12 cellular contexts compared by ENCODE assay signal in genomic region chr7:155258233-155258575, GRCh38. TPM values are rescaled to one million over a fixed set of nuclear protein-coding genes. Genes with fewer than 3 reads are reported as not detected.
DNase-seq lines count a peak whose midpoint lies in the region; ATAC-seq, FAIRE-seq and TF ChIP-seq lines count a peak whose summit lies in the region.
"Had no signal": no experiment of that assay in that cellular context is flagged by ENCODE, and none has a peak within 500 bp of the region (broad histone marks: within the 10 kb centered on the region; RNA-seq: fewer than 3 reads in every experiment).

No MANE protein-coding gene starts in this region.

- no peaks in the 10 kb centered on the region for H3K27me3 ChIP-seq in mammary epithelial cell (ENCODE audit: insufficient read depth, low read length)
- H3K27me3 ChIP-seq: neutrophil had no signal

- H3K9me3 ChIP-seq in mammary epithelial cell (replicated peaks; ENCODE audit: insufficient read depth, low read length), result no peaks in the 10 kb centered on the region
- H3K9me3 ChIP-seq in kidney (ENCODE audit: control insufficient read depth in 1 of 2, low read length in 2 of 2), result no peaks in the 10 kb centered on the region
- H3K9me3 ChIP-seq: neutrophil had no signal

- intact Hi-C loops in mammary epithelial cell (cut with micrococcal nuclease), result loop anchor here (2.0 kb wide), 2 partner anchors 39 to 87 kb away; partner anchors contain the start of gene INSIG1
- intact Hi-C loops in kidney (cut with DNase I), result no loop called here

- DNase-seq in DMS 273 (lab: John Stamatoyannopoulos, UW; ENCODE audit: unreplicated experiment), result peak; percentile 44
- no peak for DNase-seq in DMS 273 treated with DMSO at 0.1 percent for 48 hours (lab: John Stamatoyannopoulos, UW)
- DNase-seq in mammary epithelial cell, result peak; percentile 89
- DNase-seq in kidney, result no peak
- no peak for DNase-seq in pons (ENCODE audit: low spot score)
- DNase-seq: activated CD8-positive, alpha-beta T cell treated with anti-CD3 and anti-CD28 coated beads, Interleukin-2, amount 10 ng/mL, durations not matched to agents 7 days and 5 days; NK-92 treated with Interleukin-12 subunit alpha and Interleukin-12 subunit beta, amount 100 ng/mL, for 24 hours had no signal

- H3K4me2 ChIP-seq in mammary epithelial cell (ENCODE audit: insufficient read depth, low read depth, low read length), result peak overlapping the region; percentile 70

- dilution Hi-C loops in mammary epithelial cell (cut with HindIII; ENCODE audit: low sequenced_read_pairs), result no loop called here

- H3K36me3 ChIP-seq in mammary epithelial cell (ENCODE audit: insufficient read depth, low read length) (no peaks in the 10 kb centered on the region), kidney (ENCODE audit: control insufficient read depth in 1 of 2, insufficient read depth in 2 of 2, low read length in 2 of 2) (no peaks in the 10 kb centered on the region), urinary bladder (ENCODE audit: insufficient read depth) (no peaks in the 10 kb centered on the region)
- H3K36me3 ChIP-seq: neutrophil had no signal

- CTCF ChIA-PET in mammary epithelial cell (lab: Charles Lee; ENCODE audit: low non-redundant PET), result interaction anchor here (0.6 kb wide), 1 partner anchor 49 kb away, joined by 3 read pairs; no protein-coding TSS in a partner anchor

- ATAC-seq in GM18861 (IDR thresholded peaks at IDR 0.05; ENCODE audit: unreplicated experiment), result no peak
- ATAC-seq in HG03196 (IDR thresholded peaks at IDR 0.05; ENCODE audit: unreplicated experiment), result no peak
- ATAC-seq: activated CD8-positive, alpha-beta T cell treated with anti-CD3 and anti-CD28 coated beads, Interleukin-2, amount 10 ng/mL, durations not matched to agents 7 days and 5 days had no signal

- H3K79me2 ChIP-seq in mammary epithelial cell (ENCODE audit: insufficient read depth, low read length), result no peaks in the 10 kb centered on the region

- no peaks in the 10 kb centered on the region for H4K20me1 ChIP-seq in mammary epithelial cell (ENCODE audit: insufficient read depth, low read length)

- H3K27ac ChIP-seq in mammary epithelial cell (ENCODE audit: insufficient read depth, low read depth, low read length), result peak overlapping the region; percentile 43
- peak overlapping the region; percentile 63 to 77 for H3K27ac ChIP-seq in kidney (ENCODE audit: low read depth in 2 of 2, low read length in 2 of 2)
- H3K27ac ChIP-seq in urinary bladder (ENCODE audit: low read depth), result peak overlapping the region; percentile 74
- H3K27ac ChIP-seq: 22Rv1, neutrophil had no signal

- TF ChIP-seq CTCF in mammary epithelial cell (conservative IDR thresholded peaks at IDR 0.05 in 1 of 2, IDR thresholded peaks at IDR 0.05 in 1 of 2; ENCODE audit: extremely low read depth in 1 of 2, insufficient read depth in 1 of 2, low read depth in 1 of 2, low read length in 2 of 2) (no peak), kidney (IDR thresholded peaks at IDR 0.05; ENCODE audit: borderline replicate concordance, extremely low read depth, insufficient read depth) (no peak)

- H3K4me1 ChIP-seq in mammary epithelial cell (ENCODE audit: insufficient read depth, low read length), result peaks cover 19% of the 10 kb centered on the region
- H3K4me1 ChIP-seq in kidney (ENCODE audit: control insufficient read depth in 1 of 2, insufficient read depth in 1 of 2, low read depth in 1 of 2, low read length in 2 of 2), result peaks cover 5 to 8% of the 10 kb centered on the region in 2 donors
- no peaks in the 10 kb centered on the region for H3K4me1 ChIP-seq in urinary bladder (ENCODE audit: insufficient read depth)

- H3K9ac ChIP-seq in mammary epithelial cell (ENCODE audit: insufficient read depth, low read length) (no peak overlapping the region), kidney (ENCODE audit: low read length in 2 of 2) (peak overlapping the region in 1 of 2 donors; percentile 4)

- peak overlapping the region; percentile 64 for H2AFZ ChIP-seq in mammary epithelial cell (ENCODE audit: low read depth, low read length)

- no peak for FAIRE-seq in kidney (lab: Jason Lieb, UNC)

- in situ Hi-C loops in mammary epithelial cell (cut with MboI; ENCODE audit: low sequenced_read_pairs in 2 of 2), result no loop called here

- BruUV-seq in mammary epithelial cell (replicated peaks; lab: Mats Ljungman, UMichigan), result no TSS peak

- WGBS in mammary epithelial cell (ENCODE audit: low coverage, missing lambda C conversion rate), result 0% methylated on average over 2 of the region's 3 CpGs
- 31% methylated on average over 3 of the region's 3 CpGs for WGBS in urinary bladder

- H3K4me3 ChIP-seq in mammary epithelial cell (replicated peaks in 1 of 3; ENCODE audit: insufficient read depth in 1 of 3, low read depth in 2 of 3, low read length in 3 of 3) (no peak overlapping the region), kidney (ENCODE audit: low read length in 2 of 2) (no peak overlapping the region), urinary bladder (ENCODE audit: low read depth, low read length) (no peak overlapping the region)

RNA-seq across cellular contexts. Expression of gene INSIG1, which starts 39.5 kb away (rescaled TPM):
- total RNA-seq in mammary epithelial cell (10 to 100 TPM; 64.8 to 71.7 TPM), kidney (24.6 TPM), urinary bladder (72.2 TPM)
- polyA plus RNA-seq in mammary epithelial cell (89.4 TPM), kidney (ENCODE audit: insufficient read depth, low read depth, low replicate concordance) (25.7 TPM), urinary bladder (38.1 TPM)
- 157 TPM for polyA minus RNA-seq in mammary epithelial cell

Comparison
In these comparisons a context has a peak if more than half of its experiments do, and no peak if none do; other contexts are left out.
1. DNase-seq: peak in DMS 273 (single experiment) and mammary epithelial cell (single experiment); none in DMS 273 treated with DMSO at 0.1 percent for 48 hours (single experiment), kidney (single experiment) and pons (single experiment).
2. Peak in every context shown above with its lines, with median percentiles within 50 percentile points of each other: H3K27ac ChIP-seq.